ENCODE assay signal across 8 cellular contexts in the genomic region with DNA sequence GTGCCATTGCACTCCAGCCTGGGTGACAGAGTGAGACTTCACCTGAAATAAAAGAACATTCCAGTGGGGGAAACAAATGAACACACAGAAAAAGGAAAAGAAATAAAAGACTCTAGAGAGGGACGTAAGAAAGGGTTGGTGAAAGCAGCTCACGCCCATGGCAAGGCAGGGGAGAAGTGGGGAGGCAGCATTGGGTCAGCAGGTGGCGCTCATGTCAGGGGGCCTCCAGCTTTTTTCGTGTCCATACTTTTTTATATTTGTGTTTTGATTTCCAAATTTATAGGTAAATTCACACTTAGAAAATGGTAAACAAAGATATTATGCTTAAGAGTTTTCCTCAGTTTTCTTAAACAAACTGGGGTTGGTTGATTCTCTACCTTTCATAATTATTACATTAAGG. TPM values are rescaled to one million over a fixed set of nuclear protein-coding genes. Genes with fewer than 3 reads are reported as not detected.
DNase-seq lines count a peak whose midpoint lies in the region; ATAC-seq, FAIRE-seq and TF ChIP-seq lines count a peak whose summit lies in the region.

No MANE protein-coding gene starts in this region.

- H3K9me3 Mint-ChIP-seq in CD14-positive monocyte: peaks cover 0 to 2% (median 0%) of the 10 kb centered on the region in 7 donors
- H3K9me3 Mint-ChIP-seq in activated CD4-positive, alpha-beta T cell treated with anti-CD3 and anti-CD28 coated beads, Interleukin-2, amount 10 ng/mL, durations not matched to agents 7 days and 5 days: no peaks in the 10 kb centered on the region

- no peak for FAIRE-seq in pancreas (lab: Jason Lieb, UNC)

- CTCF ChIA-PET in activated CD4-positive, alpha-beta T cell treated with anti-CD3 and anti-CD28 coated beads, Interleukin-2, amount 10 ng/mL, durations not matched to agents 7 days and 5 days (lab: Charles Lee): interaction anchor here (0.6 to 1.7 kb wide), 4 partner anchors 11 to 383 kb away, joined by 3 to 5 read pairs (median 4); no protein-coding TSS in a partner anchor

- H3K9me3 ChIP-seq in pancreas: no peaks in the 10 kb centered on the region

- ATAC-seq in pancreas: peak in 3 of 4 donors; percentile 37 to 68 (median 57)
- ATAC-seq in GM18519 (IDR thresholded peaks at IDR 0.05; ENCODE audit: low FRiP score, unreplicated experiment): no peak

- 70 to 75% methylated on average over 4 of the region's 4 CpGs for WGBS in pancreas, 2 donors

- POLR2A ChIA-PET in activated CD4-positive, alpha-beta T cell treated with anti-CD3 and anti-CD28 coated beads, Interleukin-2, amount 10 ng/mL, durations not matched to agents 7 days and 5 days (lab: Charles Lee): no interaction called here

- no peak overlapping the region for H3K27ac ChIP-seq in pancreas

- H3K4me1 Mint-ChIP-seq in CD14-positive monocyte: no peaks in the 10 kb centered on the region
- no peaks in the 10 kb centered on the region for H3K4me1 Mint-ChIP-seq in activated CD4-positive, alpha-beta T cell treated with anti-CD3 and anti-CD28 coated beads, Interleukin-2, amount 10 ng/mL, durations not matched to agents 7 days and 5 days

- TF ChIP-seq CTCF in CD14-positive monocyte (IDR thresholded peaks at IDR 0.05) (peak; percentile 48), epithelial cell of esophagus (IDR thresholded peaks at IDR 0.05; ENCODE audit: insufficient read depth, low read depth, low read length, missing control alignments) (peak; percentile 69), pancreas (IDR thresholded peaks at IDR 0.05) (peak in 3 of 4 donors; percentile 20 to 51 (median 25))

- intact Hi-C loops in CD14-positive monocyte (cut with micrococcal nuclease): loop anchor here in 1 of 2 donors (2.0 kb wide), 1 partner anchor 383 kb away; no protein-coding TSS in a partner anchor
- intact Hi-C loops in pancreas (cut with DNase I): no loop called here

- H3K27me3 Mint-ChIP-seq in CD14-positive monocyte (ENCODE audit: low read depth in 3 of 3): no peaks in the 10 kb centered on the region
- H3K27me3 Mint-ChIP-seq in activated CD4-positive, alpha-beta T cell treated with anti-CD3 and anti-CD28 coated beads, Interleukin-2, amount 10 ng/mL, durations not matched to agents 7 days and 5 days: no peaks in the 10 kb centered on the region

- no peak overlapping the region for H3K4me3 Mint-ChIP-seq in CD14-positive monocyte
- no peak overlapping the region for H3K4me3 Mint-ChIP-seq in activated CD4-positive, alpha-beta T cell treated with anti-CD3 and anti-CD28 coated beads, Interleukin-2, amount 10 ng/mL, durations not matched to agents 7 days and 5 days

- H3K36me3 Mint-ChIP-seq in CD14-positive monocyte: peaks cover 78 to 95% of the 10 kb centered on the region in 2 donors
- H3K36me3 Mint-ChIP-seq in activated CD4-positive, alpha-beta T cell treated with anti-CD3 and anti-CD28 coated beads, Interleukin-2, amount 10 ng/mL, durations not matched to agents 7 days and 5 days (ENCODE audit: low read depth): peaks cover 51% of the 10 kb centered on the region

- peaks cover 3 to 40% (median 6%) of the 10 kb centered on the region in 3 donors for H3K36me3 ChIP-seq in pancreas

- no peaks in the 10 kb centered on the region for H3K27me3 ChIP-seq in pancreas

- peak overlapping the region in 1 of 7 donors; percentile 4 for H3K27ac Mint-ChIP-seq in CD14-positive monocyte
- no peak overlapping the region for H3K27ac Mint-ChIP-seq in activated CD4-positive, alpha-beta T cell treated with anti-CD3 and anti-CD28 coated beads, Interleukin-2, amount 10 ng/mL, durations not matched to agents 7 days and 5 days

- H3K4me1 ChIP-seq in pancreas: no peaks in the 10 kb centered on the region

- H3K4me3 ChIP-seq in epithelial cell of esophagus (ENCODE audit: low read length): no peak overlapping the region
- H3K4me3 ChIP-seq in pancreas: no peak overlapping the region

- DNase-seq in CD14-positive monocyte (ENCODE audit: low spot score) (no peak), HuH-7 (ENCODE audit: low spot score) (peak; percentile 31), epithelial cell of esophagus (ENCODE audit: low read depth) (peak; percentile 25), pancreas (peak in 5 of 6 donors; percentile 14 to 67 (median 26)), NCI-H748 (lab: John Stamatoyannopoulos, UW; ENCODE audit: unreplicated experiment) (no peak), SW480 (ENCODE audit: low spot score) (no peak)
- peak; percentile 44 for DNase-seq in activated CD4-positive, alpha-beta T cell treated with anti-CD3 and anti-CD28 coated beads, Interleukin-2, amount 10 ng/mL, durations not matched to agents 7 days and 5 days

RNA-seq across cellular contexts. Expression of gene VPS13D, which starts 45.5 kb away (rescaled TPM):
- 1 to 10 TPM; 3.6 to 5.1 TPM for polyA plus RNA-seq in CD14-positive monocyte
- total RNA-seq in activated CD4-positive, alpha-beta T cell treated with anti-CD3 and anti-CD28 coated beads, Interleukin-2, amount 10 ng/mL, durations not matched to agents 7 days and 5 days: 10 to 100 TPM; 34.0 to 41.9 TPM
- total RNA-seq in pancreas: 10 to 100 TPM; 23.0 to 39.0 (median 25.6) TPM
- polyA plus RNA-seq in pancreas: 10 to 100 TPM; 13.7 to 16.8 TPM

Comparison
In these comparisons a context has a peak if more than half of its experiments do, and no peak if none do; other contexts are left out.
1. DNase-seq: peak in HuH-7 (single experiment), activated CD4-positive, alpha-beta T cell treated with anti-CD3 and anti-CD28 coated beads, Interleukin-2, amount 10 ng/mL, durations not matched to agents 7 days and 5 days (single experiment), epithelial cell of esophagus (single experiment) and pancreas (5 of 6); none in CD14-positive monocyte (single experiment), NCI-H748 (single experiment) and SW480 (single experiment).
2. Peak in every context shown above with its lines, with median percentiles within 50 percentile points of each other: CTCF ChIP-seq.